ENCODE assay signal across 22 cellular contexts in genomic region chr5:1467341-1468246, GRCh38. TPM values are rescaled to one million over a fixed set of nuclear protein-coding genes. Genes with fewer than 3 reads are reported as not detected.
DNase-seq lines count a peak whose midpoint lies in the region; ATAC-seq and TF ChIP-seq lines count a peak whose summit lies in the region.
"Had no signal": no experiment of that assay in that cellular context is flagged by ENCODE, and none has a peak within 500 bp of the region (broad histone marks: within the 10 kb centered on the region; RNA-seq: fewer than 3 reads in every experiment).

No MANE protein-coding gene starts in this region.

- DNase-seq in activated CD8-positive, alpha-beta memory T cell treated with anti-CD3 and anti-CD28 coated beads, Interleukin-2, amount 50 U/mL, for 48 hours = peak; percentile 47
- DNase-seq in activated CD8-positive, alpha-beta memory T cell treated with anti-CD3 and anti-CD28 coated beads for 24 hours = no peak
- DNase-seq in activated B cell treated with CpG ODN at 0.5 μM for 24 hours (no peak), right lobe of liver (peak in 2 of 3 donors; percentile 20 to 55), NCI-H1417 treated with DMSO at 0.1 percent for 48 hours (lab: John Stamatoyannopoulos, UW) (no peak)
- DNase-seq in stimulated activated effector memory CD8-positive, alpha-beta T cell treated with anti-CD3 and anti-CD28 coated beads, Interleukin-12 subunit alpha, Interleukin-12 subunit beta, amount 100 ng/mL, for 72 hours (ENCODE audit: low spot score in 2 of 2) = no peak
- no peak for DNase-seq in activated naive CD4-positive, alpha-beta T cell treated with Interleukin-2 at 50 U/mL for 16 hours
- DNase-seq: activated CD4-positive, CD25-positive, alpha-beta regulatory T cell; central memory CD4-positive, alpha-beta T cell; DMS153; MG63; NCI-H1436 treated with DMSO at 0.1 percent for 48 hours; stimulated activated CD4-positive, alpha-beta T cell treated with anti-CD3 and anti-CD28 coated beads, Interleukin-4, amount 100 ng/mL, for 1 hour had no signal

- H3K36me3 ChIP-seq in right lobe of liver = peaks cover 0 to 4% (median 0%) of the 10 kb centered on the region in 4 donors

- no peaks in the 10 kb centered on the region for H3K27me3 Mint-ChIP-seq in activated B cell treated with CpG ODN at 0.5 μM for 24 hours
- H3K27me3 Mint-ChIP-seq: stimulated activated naive CD8-positive, alpha-beta T cell treated with anti-CD3 and anti-CD28 coated beads, Interleukin-15, Interleukin-2, amounts not matched to agents 100 ng/mL and 50 ng/mL, for 24 hours had no signal

- no peak overlapping the region for H3K27ac ChIP-seq in right lobe of liver
- H3K27ac ChIP-seq: dorsolateral prefrontal cortex, tibial artery had no signal

- intact Hi-C loops in activated B cell treated with CpG ODN at 0.5 μM for 24 hours (cut with micrococcal nuclease) = loop anchor here (5.0 kb wide), 1 partner anchor 85 kb away; no protein-coding TSS in a partner anchor
- intact Hi-C loops in right lobe of liver (cut with DNase I) = no loop called here

- H3K36me3 Mint-ChIP-seq in activated B cell treated with CpG ODN at 0.5 μM for 24 hours (ENCODE audit: low read depth) = peaks cover 91% of the 10 kb centered on the region
- peaks cover 85% of the 10 kb centered on the region for H3K36me3 Mint-ChIP-seq in stimulated activated effector memory CD8-positive, alpha-beta T cell treated with anti-CD3 and anti-CD28 coated beads, Interleukin-12 subunit alpha, Interleukin-12 subunit beta, amount 100 ng/mL, for 72 hours

- no peaks in the 10 kb centered on the region for H3K9me3 ChIP-seq in right lobe of liver
- H3K9me3 ChIP-seq: tibial artery had no signal

- no peak for TF ChIP-seq CTCF in activated B cell treated with CpG ODN at 0.5 μM for 24 hours (IDR thresholded peaks at IDR 0.05)
- TF ChIP-seq CTCF in right lobe of liver (IDR thresholded peaks at IDR 0.05) = no peak

- POLR2A ChIA-PET in activated B cell treated with CpG ODN at 0.5 μM for 24 hours (lab: Charles Lee) = interaction anchor here (0.5 kb wide), 1 partner anchor 139 kb away, joined by 3 read pairs; no protein-coding TSS in a partner anchor

- peaks cover 0 to 6% (median 0%) of the 10 kb centered on the region in 4 donors for H3K4me1 ChIP-seq in right lobe of liver
- H3K4me1 ChIP-seq: tibial artery had no signal

- peaks cover 6% of the 10 kb centered on the region for H3K9me3 Mint-ChIP-seq in activated B cell treated with CpG ODN at 0.5 μM for 24 hours
- no peaks in the 10 kb centered on the region for H3K9me3 Mint-ChIP-seq in stimulated activated effector memory CD8-positive, alpha-beta T cell treated with anti-CD3 and anti-CD28 coated beads, Interleukin-12 subunit alpha, Interleukin-12 subunit beta, amount 100 ng/mL, for 72 hours
- H3K9me3 Mint-ChIP-seq: CD8-positive, alpha-beta T cell had no signal

- peaks cover 15% of the 10 kb centered on the region for H3K4me1 Mint-ChIP-seq in activated B cell treated with CpG ODN at 0.5 μM for 24 hours
- H3K4me1 Mint-ChIP-seq in stimulated activated effector memory CD8-positive, alpha-beta T cell treated with anti-CD3 and anti-CD28 coated beads, Interleukin-12 subunit alpha, Interleukin-12 subunit beta, amount 100 ng/mL, for 72 hours = peaks cover 34% of the 10 kb centered on the region

- TF ChIP-seq POLR2A in right lobe of liver (IDR thresholded peaks at IDR 0.05) = no peak

- no peaks in the 10 kb centered on the region for H3K27me3 ChIP-seq in right lobe of liver
- H3K27me3 ChIP-seq: dorsolateral prefrontal cortex, MG63, tibial artery had no signal

- no peak overlapping the region for H3K4me3 Mint-ChIP-seq in activated B cell treated with CpG ODN at 0.5 μM for 24 hours
- no peak overlapping the region for H3K4me3 Mint-ChIP-seq in stimulated activated effector memory CD8-positive, alpha-beta T cell treated with anti-CD3 and anti-CD28 coated beads, Interleukin-12 subunit alpha, Interleukin-12 subunit beta, amount 100 ng/mL, for 72 hours
- H3K4me3 Mint-ChIP-seq: activated CD8-positive, alpha-beta T cell treated with anti-CD3 and anti-CD28 coated beads, Interleukin-2, amount 10 ng/mL, durations not matched to agents 7 days and 5 days; activated T-cell treated with anti-CD3 and anti-CD28 coated beads, Interleukin-2, amount 50 U/mL, for 72 hours; CD8-positive, alpha-beta T cell; stimulated activated naive CD8-positive, alpha-beta T cell treated with anti-CD3 and anti-CD28 coated beads, Interleukin-15, Interleukin-2, amounts not matched to agents 100 ng/mL and 50 ng/mL, for 24 hours had no signal

- ATAC-seq in activated B cell treated with CpG ODN at 0.5 μM for 24 hours (ENCODE audit: low read depth) = no peak
- ATAC-seq in right lobe of liver = no peak
- ATAC-seq in stimulated activated effector memory CD8-positive, alpha-beta T cell treated with anti-CD3 and anti-CD28 coated beads, Interleukin-12 subunit alpha, Interleukin-12 subunit beta, amount 100 ng/mL, for 72 hours = no peak
- ATAC-seq in HG03457 (IDR thresholded peaks at IDR 0.05; ENCODE audit: unreplicated experiment) = no peak
- ATAC-seq: activated CD8-positive, alpha-beta T cell treated with anti-CD3 and anti-CD28 coated beads, Interleukin-2, amount 10 ng/mL, durations not matched to agents 7 days and 5 days; activated naive CD4-positive, alpha-beta T cell treated with anti-CD3 and anti-CD28 coated beads, Interleukin-2, amount 50 U/mL, for 72 hours; activated T-cell treated with anti-CD3 and anti-CD28 coated beads, Interleukin-2, amount 50 U/mL, for 72 hours; CD8-positive, alpha-beta T cell; left lobe of liver had no signal

- H3K4me3 ChIP-seq in right lobe of liver = no peak overlapping the region
- H3K4me3 ChIP-seq: dorsolateral prefrontal cortex, MG63, tibial artery had no signal

- 95% methylated on average over 19 of the region's 51 CpGs for WGBS in right lobe of liver (ENCODE audit: insufficient coverage, low coverage, low lambda C conversion rate, missing lambda C conversion rate)

- peak overlapping the region; percentile 18 for H3K27ac Mint-ChIP-seq in activated B cell treated with CpG ODN at 0.5 μM for 24 hours
- peak overlapping the region; percentile 54 for H3K27ac Mint-ChIP-seq in stimulated activated effector memory CD8-positive, alpha-beta T cell treated with anti-CD3 and anti-CD28 coated beads, Interleukin-12 subunit alpha, Interleukin-12 subunit beta, amount 100 ng/mL, for 72 hours
- H3K27ac Mint-ChIP-seq: activated CD8-positive, alpha-beta T cell treated with anti-CD3 and anti-CD28 coated beads, Interleukin-2, amount 10 ng/mL, durations not matched to agents 7 days and 5 days; activated T-cell treated with anti-CD3 and anti-CD28 coated beads, Interleukin-2, amount 50 U/mL, for 72 hours; CD8-positive, alpha-beta T cell; stimulated activated naive CD8-positive, alpha-beta T cell treated with anti-CD3 and anti-CD28 coated beads, Interleukin-15, Interleukin-2, amounts not matched to agents 100 ng/mL and 50 ng/mL, for 24 hours had no signal

- CTCF ChIA-PET in activated B cell treated with CpG ODN at 0.5 μM for 24 hours (lab: Charles Lee) = interaction anchor here (0.6 kb wide), 1 partner anchor 177 kb away, joined by 3 read pairs; no protein-coding TSS in a partner anchor

RNA-seq across cellular contexts. Expression of gene SLC6A3, which starts 22.4 kb away (rescaled TPM):
- total RNA-seq in activated B cell treated with CpG ODN at 0.5 μM for 24 hours (1.4 and 2.0 TPM in 2 replicates), right lobe of liver (not detected)
- total RNA-seq: activated CD8-positive, alpha-beta T cell treated with anti-CD3 and anti-CD28 coated beads, Interleukin-2, amount 10 ng/mL, durations not matched to agents 7 days and 5 days; activated naive CD4-positive, alpha-beta T cell treated with anti-CD3 and anti-CD28 coated beads, Interleukin-2, amount 50 U/mL, for 72 hours; activated T-cell treated with anti-CD3 and anti-CD28 coated beads, Interleukin-2, amount 50 U/mL, for 72 hours; CD8-positive, alpha-beta T cell; left lobe of liver had no signal

RNA-seq across cellular contexts. Expression of gene LPCAT1, which starts 56.2 kb away (rescaled TPM):
- 246 and 269 TPM in 2 replicates for total RNA-seq in activated B cell treated with CpG ODN at 0.5 μM for 24 hours
- 10 to 100 TPM in 3 of 6 experiments, 1 to 10 TPM in 3; 6.9 to 38.6 (median 13.1) TPM for total RNA-seq in right lobe of liver

Comparison
In these comparisons a context has a peak if more than half of its experiments do, and no peak if none do; other contexts are left out.
1. DNase-seq: peak in activated CD8-positive, alpha-beta memory T cell treated with anti-CD3 and anti-CD28 coated beads, Interleukin-2, amount 50 U/mL, for 48 hours (single experiment) and right lobe of liver (2 of 3); none in activated CD8-positive, alpha-beta memory T cell treated with anti-CD3 and anti-CD28 coated beads for 24 hours (single experiment), activated B cell treated with CpG ODN at 0.5 μM for 24 hours (single experiment), stimulated activated effector memory CD8-positive, alpha-beta T cell treated with anti-CD3 and anti-CD28 coated beads, Interleukin-12 subunit alpha, Interleukin-12 subunit beta, amount 100 ng/mL, for 72 hours (0 of 2), NCI-H1417 treated with DMSO at 0.1 percent for 48 hours (single experiment) and activated naive CD4-positive, alpha-beta T cell treated with Interleukin-2 at 50 U/mL for 16 hours (single experiment).